In genomic region chr9:14865206-14865605, GRCh38 we compare ENCODE assay signal across 27 cellular contexts. TPM values are rescaled to one million over a fixed set of nuclear protein-coding genes. Genes with fewer than 3 reads are reported as not detected.
DNase-seq lines count a peak whose midpoint lies in the region; ATAC-seq, FAIRE-seq and TF ChIP-seq lines count a peak whose summit lies in the region.
"Had no signal": no experiment of that assay in that cellular context is flagged by ENCODE, and none has a peak within 500 bp of the region (broad histone marks: within the 10 kb centered on the region; RNA-seq: fewer than 3 reads in every experiment).

No MANE protein-coding gene starts in this region.

- no peak overlapping the region for H3K9ac ChIP-seq in muscle layer of colon (ENCODE audit: low read length)

- H3K4me1 ChIP-seq in muscle layer of colon (ENCODE audit: insufficient read depth, low read length), result peaks cover 58% of the 10 kb centered on the region
- no peaks in the 10 kb centered on the region for H3K4me1 ChIP-seq in mucosa of descending colon (ENCODE audit: low read depth)
- H3K4me1 ChIP-seq: heart left ventricle had no signal

- no peak for ATAC-seq in mucosa of descending colon
- ATAC-seq in activated CD4-positive, CD25-positive, alpha-beta regulatory T cell treated with anti-CD3 and anti-CD28 coated beads, Interleukin-2, amount 50 U/mL, for 24 hours, result no peak
- ATAC-seq: heart left ventricle had no signal

- peak overlapping the region; percentile 17 for H3K27ac ChIP-seq in muscle layer of colon (ENCODE audit: low read depth, low read length)
- H3K27ac ChIP-seq: neutrophil had no signal

- TF ChIP-seq CTCF in D721Med (IDR thresholded peaks at IDR 0.05; ENCODE audit: insufficient read depth, missing control alignments) (no peak), foreskin fibroblast (IDR thresholded peaks at IDR 0.05; ENCODE audit: low read depth, low read length) (no peak), mucosa of descending colon (IDR thresholded peaks at IDR 0.05) (no peak)

- no peaks in the 10 kb centered on the region for H3K9me3 ChIP-seq in muscle layer of colon (ENCODE audit: low read length)
- H3K9me3 ChIP-seq in mucosa of descending colon, result no peaks in the 10 kb centered on the region
- H3K9me3 ChIP-seq: heart left ventricle, neutrophil had no signal

- no peak for DNase-seq in D721Med (ENCODE audit: insufficient read length, low spot score)
- peak; percentile 52 for DNase-seq in NCI-H146 (lab: John Stamatoyannopoulos, UW)
- DNase-seq in NCI-H774 (lab: John Stamatoyannopoulos, UW), result peak; percentile 69
- no peak for DNase-seq in foreskin fibroblast
- no peak for DNase-seq in mucosa of descending colon
- DNase-seq in NCI-H2029 (lab: John Stamatoyannopoulos, UW), result no peak
- DNase-seq: activated CD4-positive, alpha-beta memory T cell treated with anti-CD3 and anti-CD28 coated beads, Interleukin-2, amount 10 ng/mL, durations not matched to agents 7 days and 5 days; activated CD4-positive, alpha-beta T cell treated with anti-CD3 and anti-CD28 coated beads for 1 hour; activated effector memory CD4-positive, alpha-beta T cell treated with anti-CD3 and anti-CD28 coated beads, Interleukin-2, amount 50 U/mL, for 16 hours; activated naive CD8-positive, alpha-beta T cell treated with anti-CD3 and anti-CD28 coated beads for 36 hours; aorta; CD4-positive, CD25-positive, alpha-beta regulatory T cell; effector memory CD4-positive, alpha-beta T cell; erythroblast; heart left ventricle; mammary epithelial cell; NCI-H2107; NCI-H510A treated with DMSO at 0.1 percent for 48 hours; stimulated activated CD4-positive, alpha-beta T cell treated with anti-CD3 and anti-CD28 coated beads, Interleukin-15, amount 100 ng/mL, for 24 hours; stimulated activated naive CD4-positive, alpha-beta T cell treated with Interleukin-2 at 50 U/mL for 16 hours; T-helper 2 cell had no signal

- FAIRE-seq in D721Med (lab: Jason Lieb, UNC), result peak; percentile 88
- FAIRE-seq: colon, GM12892, RCC 7860 had no signal

- intact Hi-C loops in mucosa of descending colon (cut with DNase I, micrococcal nuclease), result no loop called here

- H3K4me3 ChIP-seq in muscle layer of colon (ENCODE audit: low read depth in 1 of 2, low read length in 2 of 2) (no peak overlapping the region), foreskin fibroblast (ENCODE audit: low read depth in 1 of 2, low read length in 2 of 2) (no peak overlapping the region), mucosa of descending colon (no peak overlapping the region)
- H3K4me3 ChIP-seq: heart left ventricle had no signal

- no peaks in the 10 kb centered on the region for H3K27me3 ChIP-seq in muscle layer of colon (ENCODE audit: control insufficient read depth in 1 of 2, insufficient read depth in 2 of 2, low read length in 2 of 2)
- H3K27me3 ChIP-seq: heart left ventricle, neutrophil had no signal

- H3K36me3 ChIP-seq in muscle layer of colon (ENCODE audit: insufficient read depth, low read length), result peaks cover 6% of the 10 kb centered on the region
- H3K36me3 ChIP-seq in mucosa of descending colon (ENCODE audit: low read depth), result no peaks in the 10 kb centered on the region
- H3K36me3 ChIP-seq: heart left ventricle, neutrophil had no signal

RNA-seq across cellular contexts. Expression of gene FREM1, which starts 45.0 kb away (rescaled TPM):
- total RNA-seq in mucosa of descending colon, result 10 to 100 TPM in 1 of 3 donors, 1 to 10 TPM in 2; 1.4 to 21.2 (median 1.4) TPM
- total RNA-seq: activated CD4-positive, alpha-beta memory T cell treated with anti-CD3 and anti-CD28 coated beads, Interleukin-2, amount 10 ng/mL, durations not matched to agents 7 days and 5 days; activated naive CD8-positive, alpha-beta T cell treated with anti-CD3 and anti-CD28 coated beads for 36 hours; mammary epithelial cell had no signal

Comparison
In these comparisons a context has a peak if more than half of its experiments do, and no peak if none do; other contexts are left out.
1. DNase-seq: peak in NCI-H146 (single experiment) and NCI-H774 (single experiment); none in D721Med (single experiment), foreskin fibroblast (0 of 2), mucosa of descending colon (0 of 3) and NCI-H2029 (single experiment).